ENCODE assay signal across 22 cellular contexts in the genomic region with DNA sequence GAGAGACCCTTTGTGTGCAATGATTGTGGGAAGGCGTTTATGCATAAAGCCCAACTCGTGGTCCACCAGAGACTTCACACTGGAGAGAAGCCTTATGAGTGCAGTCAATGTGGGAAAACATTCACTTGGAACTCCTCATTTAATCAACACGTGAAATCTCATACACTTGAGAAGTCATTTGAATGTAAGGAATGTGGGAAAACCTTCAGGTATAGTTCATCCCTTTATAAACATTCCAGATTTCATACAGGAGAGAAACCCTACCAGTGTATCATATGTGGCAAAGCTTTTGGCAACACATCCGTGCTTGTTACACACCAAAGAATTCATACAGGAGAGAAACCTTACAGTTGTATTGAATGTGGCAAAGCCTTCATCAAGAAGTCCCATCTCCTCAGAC.
"Had no signal": no experiment of that assay in that cellular context is flagged by ENCODE, and none has a peak within 500 bp of the region (broad histone marks: within the 10 kb centered on the region; RNA-seq: fewer than 3 reads in every experiment).

No MANE protein-coding gene starts in this region.

- H3K4me1 ChIP-seq: SJSA1 had no signal

- DNase-seq: IMR-90, Kasumi-1, MM.1S, NCI-H1092 treated with DMSO at 0.1 percent for 48 hours, NCI-H1436, NCI-H187, NCI-H2029, NCI-H2081 treated with DMSO at 0.1 percent for 48 hours, NCI-H2171, NCI-H226, NCI-H446, NCI-H510A, NCI-H524 treated with DMSO at 0.1 percent for 48 hours, NCI-H69, NCI-H774, Right ventricle myocardium superior, RPMI8226, SIG-M5 had no signal

- H3K27ac ChIP-seq: KMS-11, SJSA1, SK-N-MC had no signal

- FAIRE-seq: RCC 7860 had no signal

- H3K27me3 ChIP-seq: SJSA1 had no signal

- H3K9ac ChIP-seq: KMS-11 had no signal

- H3K4me2 ChIP-seq: KMS-11 had no signal

- H3K4me3 ChIP-seq: SJSA1, SK-N-MC had no signal
